Comparison of ENCODE assay signal across 22 cellular contexts in the genomic region with DNA sequence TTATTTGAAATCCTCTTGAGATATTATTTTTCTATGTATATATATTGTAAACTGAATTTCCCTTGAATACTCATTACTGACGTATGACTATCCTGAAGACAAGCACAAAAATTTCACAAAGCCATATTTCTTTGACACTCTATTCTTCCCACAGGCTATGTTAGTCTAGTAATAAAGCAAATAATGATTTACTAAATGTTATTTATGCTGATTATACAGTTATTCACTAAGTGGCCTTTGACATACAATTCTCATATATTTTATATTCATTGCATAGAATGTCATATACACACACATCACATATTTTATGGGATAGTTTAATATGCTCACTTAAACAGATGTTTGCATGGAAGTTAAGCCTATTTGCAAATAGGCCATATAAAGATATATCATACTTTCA.
DNase-seq lines count a peak whose midpoint lies in the region; ATAC-seq, FAIRE-seq and TF ChIP-seq lines count a peak whose summit lies in the region.
"Had no signal": no experiment of that assay in that cellular context is flagged by ENCODE, and none has a peak within 500 bp of the region (broad histone marks: within the 10 kb centered on the region; RNA-seq: fewer than 3 reads in every experiment).

No MANE protein-coding gene starts in this region.

- H3K4me3 ChIP-seq in A549 (no peak overlapping the region), IMR-90 (ENCODE audit: insufficient read depth, low read depth, low read length) (no peak overlapping the region), K562 (no peak overlapping the region)
- H3K4me3 ChIP-seq: BLaER1 treated with 17β-estradiol and CSF1 and Interleukin-3, amounts not matched to agents 10 nM and 100 nM; GM12878 had no signal

- H3K79me2 ChIP-seq in K562 (ENCODE audit: control insufficient read depth, insufficient read depth, low read length), result no peaks in the 10 kb centered on the region

- CTCF ChIA-PET in A549 (lab: Yijun Ruan, JAX), result no interaction called here
- CTCF ChIA-PET in IMR-90 (lab: Yijun Ruan, JAX), result no interaction called here
- CTCF ChIA-PET in K562 (lab: Yijun Ruan, JAX; ENCODE audit: low intra/inter-chr PET ratio), result no interaction called here

- H3K4me2 ChIP-seq in A549 (no peak overlapping the region), IMR-90 (ENCODE audit: low read depth, low read length) (no peak overlapping the region), K562 (ENCODE audit: insufficient read depth, low read length) (no peak overlapping the region)
- H3K4me2 ChIP-seq: BLaER1 treated with 17β-estradiol and CSF1 and Interleukin-3, amounts not matched to agents 10 nM and 100 nM had no signal

- peaks cover 2% of the 10 kb centered on the region; the same call in 1 of the 2 replicates for H3K27me3 ChIP-seq in IMR-90 (ENCODE audit: control insufficient read depth, insufficient read depth, low read length)
- H3K27me3 ChIP-seq in K562 (ENCODE audit: control insufficient read depth in 2 of 2, insufficient read depth in 2 of 2, low read length in 2 of 2), result no peaks in the 10 kb centered on the region
- H3K27me3 ChIP-seq: BLaER1 treated with 17β-estradiol and CSF1 and Interleukin-3, amounts not matched to agents 10 nM and 100 nM had no signal

- no peak for FAIRE-seq in A549 (lab: Jason Lieb, UNC)
- no peak for FAIRE-seq in K562 (lab: Jason Lieb, UNC)
- FAIRE-seq: A204.1, GM12878, GM12892, GM18507 had no signal

- no peaks in the 10 kb centered on the region for H3K9me3 ChIP-seq in A549
- H3K9me3 ChIP-seq in IMR-90 (ENCODE audit: control insufficient read depth, insufficient read depth, low read length), result no peaks in the 10 kb centered on the region
- H3K9me3 ChIP-seq in K562 (replicated peaks; ENCODE audit: control insufficient read depth, insufficient read depth, low read depth, low read length), result no peaks in the 10 kb centered on the region
- H3K9me3 ChIP-seq: BLaER1 treated with 17β-estradiol and CSF1 and Interleukin-3, amounts not matched to agents 10 nM and 100 nM had no signal

- no peaks in the 10 kb centered on the region for H3K36me3 ChIP-seq in IMR-90 (ENCODE audit: control insufficient read depth, insufficient read depth, low read length)
- H3K36me3 ChIP-seq in K562 (ENCODE audit: control insufficient read depth, insufficient read depth, low read length), result no peaks in the 10 kb centered on the region
- H3K36me3 ChIP-seq: BLaER1 treated with 17β-estradiol and CSF1 and Interleukin-3, amounts not matched to agents 10 nM and 100 nM had no signal

- in situ Hi-C loops in IMR-90 (cut with MboI; ENCODE audit: low sequenced_read_pairs), result no loop called here
- in situ Hi-C loops in K562 (cut with MboI), result no loop called here

- no peak overlapping the region for H3K14ac ChIP-seq in IMR-90 (replicated peaks; ENCODE audit: low read depth, low read length)

- no peaks in the 10 kb centered on the region for H3K4me1 ChIP-seq in A549
- H3K4me1 ChIP-seq in IMR-90 (ENCODE audit: control insufficient read depth, insufficient read depth, low read length), result no peaks in the 10 kb centered on the region
- H3K4me1 ChIP-seq in K562 (replicated peaks in 1 of 2; ENCODE audit: control insufficient read depth in 2 of 2, insufficient read depth in 2 of 2, low read length in 2 of 2), result no peaks in the 10 kb centered on the region

- no peak for ATAC-seq in A549
- ATAC-seq in IMR-90 (ENCODE audit: low read depth), result no peak
- ATAC-seq in K562, result no peak
- ATAC-seq: CD8-positive, alpha-beta T cell; GM12878 had no signal

- H2BK5ac ChIP-seq in IMR-90 (ENCODE audit: low read depth, low read length, poor library complexity, severe bottlenecking), result no peak overlapping the region

- WGBS in A549 (ENCODE audit: missing lambda C conversion rate), result 63% methylated on average over 1 of the region's 1 CpG
- no CpG with 5 or more reads among the region's 1 CpG for WGBS in IMR-90 (ENCODE audit: extremely low coverage in 2 of 2, insufficient read length in 1 of 2), 2 experiments
- 4% methylated on average over 1 of the region's 1 CpG for WGBS in K562 (ENCODE audit: insufficient coverage, low coverage, missing lambda C conversion rate)

- no TSS peak for BruUV-seq in IMR-90 (replicated peaks; lab: Mats Ljungman, UMichigan)
- no TSS peak for BruUV-seq in K562 (replicated peaks; lab: Mats Ljungman, UMichigan)

- H4K91ac ChIP-seq in IMR-90 (ENCODE audit: insufficient read depth, low read depth, low read length), result no peak overlapping the region

- no peak overlapping the region for H3K4ac ChIP-seq in IMR-90 (ENCODE audit: low read depth, low read length)

- H3K79me1 ChIP-seq in IMR-90 (ENCODE audit: low read depth in 1 of 2, low read length in 2 of 2), result no peaks in the 10 kb centered on the region

- H3K27ac ChIP-seq in A549 (no peak overlapping the region), IMR-90 (ENCODE audit: insufficient read depth, low read length) (no peak overlapping the region), K562 (ENCODE audit: extremely low read depth, low read depth, low read length) (no peak overlapping the region)
- H3K27ac ChIP-seq: BLaER1 treated with 17β-estradiol and CSF1 and Interleukin-3, amounts not matched to agents 10 nM and 100 nM; C4-2B had no signal

- POLR2A ChIA-PET in A549 (lab: Yijun Ruan, JAX) (no interaction called here), IMR-90 (lab: Charles Lee; ENCODE audit: unreplicated experiment) (no interaction called here), K562 (lab: Yijun Ruan, JAX) (no interaction called here)

- H3K9ac ChIP-seq in IMR-90 (ENCODE audit: low read depth, low read length), result no peak overlapping the region
- no peak overlapping the region for H3K9ac ChIP-seq in K562 (ENCODE audit: insufficient read depth in 1 of 2, low read depth in 2 of 2, low read length in 2 of 2)
- H3K9ac ChIP-seq: BLaER1 treated with 17β-estradiol and CSF1 and Interleukin-3, amounts not matched to agents 10 nM and 100 nM had no signal

- TF ChIP-seq POLR2A in A549 (IDR thresholded peaks at IDR 0.05; ENCODE audit: low read length) (no peak), IMR-90 (IDR thresholded peaks at IDR 0.05; ENCODE audit: low read depth, low read length) (no peak), K562 (conservative IDR thresholded peaks at IDR 0.05) (no peak)

- TF ChIP-seq CTCF in A549 (IDR thresholded peaks at IDR 0.05), result no peak
- TF ChIP-seq CTCF in IMR-90 (conservative IDR thresholded peaks at IDR 0.05; ENCODE audit: low read depth, low read length), result no peak
- TF ChIP-seq CTCF in K562 (IDR thresholded peaks at IDR 0.05 in 2 of 3, conservative IDR thresholded peaks at IDR 0.05 in 1 of 3; ENCODE audit: insufficient read depth in 2 of 3, low read depth in 1 of 3, low read length in 3 of 3), result no peak

- intact Hi-C loops in IMR-90 (cut with micrococcal nuclease), result no loop called here
- intact Hi-C loops in K562 (cut with micrococcal nuclease), result no loop called here

- TF ChIP-seq EP300 in A549 (IDR thresholded peaks at IDR 0.05) (no peak), K562 (IDR thresholded peaks at IDR 0.05; ENCODE audit: low read length) (no peak)

- H3K18ac ChIP-seq in IMR-90 (ENCODE audit: low read depth, low read length), result no peak overlapping the region

- no peak overlapping the region for H2BK15ac ChIP-seq in IMR-90 (ENCODE audit: low read depth, low read length)

- H2AK9ac ChIP-seq in IMR-90 (replicated peaks; ENCODE audit: low read depth, low read length, poor library complexity), result no peak overlapping the region

- DNase-seq in A549 (ENCODE audit: low read depth in 1 of 2, low spot score in 1 of 2), result no peak
- DNase-seq in IMR-90, result no peak
- DNase-seq in K562 (ENCODE audit: extremely low read depth in 1 of 4, low spot score in 3 of 4), result no peak
- DNase-seq in COR-L47 (lab: John Stamatoyannopoulos, UW), result no peak
- no peak for DNase-seq in T-helper 1 cell
- DNase-seq: 8988T; AML-193; CD4-positive, alpha-beta T cell; CD8-positive, alpha-beta T cell; DMS 273 treated with DMSO at 0.1 percent for 48 hours; DMS153; DMS53; DMS79; DND-41; EL; GDM1 had no signal

- H3K23ac ChIP-seq in IMR-90 (ENCODE audit: low read depth, low read length), result no peak overlapping the region

- TF ChIP-seq RAD21 in A549 (conservative IDR thresholded peaks at IDR 0.05 in 1 of 2, IDR thresholded peaks at IDR 0.05 in 1 of 2) (no peak), IMR-90 (IDR thresholded peaks at IDR 0.05; ENCODE audit: low read length) (no peak), K562 (CRISPR knock-in tag; conservative IDR thresholded peaks at IDR 0.05 in 1 of 2, IDR thresholded peaks at IDR 0.05 in 1 of 2) (no peak)

- H3K9me1 ChIP-seq in IMR-90 (ENCODE audit: insufficient read depth, low read length) (no peaks in the 10 kb centered on the region), K562 (ENCODE audit: control insufficient read depth, insufficient read depth, low read length) (no peaks in the 10 kb centered on the region)

- no peak overlapping the region for H3K56ac ChIP-seq in IMR-90 (ENCODE audit: extremely low read depth, insufficient read depth, low read length)

- no peak overlapping the region for H4K8ac ChIP-seq in IMR-90 (ENCODE audit: low read depth in 2 of 2, low read length in 2 of 2)

- no peak overlapping the region for H2AK5ac ChIP-seq in IMR-90 (ENCODE audit: low read depth, low read length)

- H2BK120ac ChIP-seq in IMR-90 (ENCODE audit: low read depth, low read length), result no peak overlapping the region

- no peak overlapping the region for H4K5ac ChIP-seq in IMR-90 (ENCODE audit: low read depth, low read length)

- no peak overlapping the region for H2AFZ ChIP-seq in IMR-90 (replicated peaks; ENCODE audit: low read length, poor library complexity)
- H2AFZ ChIP-seq in K562 (ENCODE audit: low read depth, low read length), result no peak overlapping the region

- H4K20me1 ChIP-seq in IMR-90 (ENCODE audit: insufficient read depth, low read length) (no peaks in the 10 kb centered on the region), K562 (replicated peaks; ENCODE audit: control insufficient read depth, insufficient read depth, low read length) (no peaks in the 10 kb centered on the region)
- H4K20me1 ChIP-seq: BLaER1 treated with 17β-estradiol and CSF1 and Interleukin-3, amounts not matched to agents 10 nM and 100 nM had no signal

- no peak overlapping the region for H2BK20ac ChIP-seq in IMR-90 (ENCODE audit: low read depth, low read length)

- dilution Hi-C loops in IMR-90 (cut with HindIII; ENCODE audit: low sequenced_read_pairs, unreplicated experiment), result no loop called here

TF ChIP-seq in A549, 52 proteins besides CTCF, POLR2A, EP300 and RAD21 (continues in another document):
- TF ChIP-seq NFE2L2 (conservative IDR thresholded peaks at IDR 0.05; ENCODE audit: low read length) (no peak), EHF (CRISPR knock-in tag; IDR thresholded peaks at IDR 0.05) (no peak), FOSB (CRISPR knock-in tag; IDR thresholded peaks at IDR 0.05) (no peak)

TF ChIP-seq in IMR-90, 13 proteins besides CTCF, POLR2A, EP300 and RAD21 (continues in another document):
- 0 out of 2 replicates have a peak, but pooled peaks have one; percentile 18 for TF ChIP-seq MAFK (IDR thresholded peaks at IDR 0.05; ENCODE audit: low read depth, low read length)

TF ChIP-seq in K562, 482 proteins besides CTCF, POLR2A, EP300 and RAD21 (continues in another document):
- TF ChIP-seq HNRNPL (IDR thresholded peaks at IDR 0.05; ENCODE audit: low read depth, low read length) (no peak), DNMT1 (IDR thresholded peaks at IDR 0.05) (no peak)
